Comparison of ENCODE assay signal across 8 cellular contexts in the genomic region with DNA sequence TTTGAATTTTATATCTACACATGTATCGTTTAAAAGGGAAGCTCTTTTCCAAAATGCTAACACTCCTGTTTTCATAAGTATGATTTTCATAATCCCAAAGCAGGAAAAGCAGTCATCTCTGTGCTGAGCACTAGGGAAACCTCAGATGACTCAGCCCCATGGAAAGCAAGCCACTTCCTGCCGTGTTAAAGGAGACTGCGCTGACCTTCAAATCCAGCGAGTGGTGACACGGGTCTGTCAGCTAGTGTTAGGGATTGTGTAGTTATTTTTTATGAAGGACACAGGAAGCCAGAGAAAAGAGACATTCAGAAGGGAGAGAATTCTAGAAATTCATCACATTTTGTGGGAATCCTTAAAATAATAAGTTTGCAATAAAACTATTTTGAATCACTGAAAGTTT. TPM values are rescaled to one million over a fixed set of nuclear protein-coding genes. Genes with fewer than 3 reads are reported as not detected.
A peak's percentile ranks its signal among the peaks of the same experiment; 100 is the strongest.
DNase-seq lines count a peak whose midpoint lies in the region; ATAC-seq and TF ChIP-seq lines count a peak whose summit lies in the region.

No MANE protein-coding gene starts in this region.

- H3K36me3 Mint-ChIP-seq in chondrocyte (ENCODE audit: low read depth): no peaks in the 10 kb centered on the region

- H3K4me2 ChIP-seq in OCI-LY3 (ENCODE audit: low read length): peak overlapping the region; percentile 84

- DNase-seq in GM04503 (ENCODE audit: low read depth) (peak; percentile 54), chondrocyte (ENCODE audit: low spot score) (no peak), mucosa of descending colon (peak in 1 of 3 donors; percentile 43), hippocampal formation (lab: John Stamatoyannopoulos, UW) (no peak), amygdala (lab: John Stamatoyannopoulos, UW) (no peak)
- DNase-seq in stimulated activated naive CD4-positive, alpha-beta T cell (lab: John Stamatoyannopoulos, UW): no peak

- H3K9me3 ChIP-seq in OCI-LY3 (ENCODE audit: insufficient read depth, low read length): no peaks in the 10 kb centered on the region
- no peaks in the 10 kb centered on the region for H3K9me3 ChIP-seq in mucosa of descending colon

- no peaks in the 10 kb centered on the region for H3K36me3 ChIP-seq in OCI-LY3 (replicated peaks; ENCODE audit: low read depth, low read length)
- no peaks in the 10 kb centered on the region for H3K36me3 ChIP-seq in mucosa of descending colon (ENCODE audit: low read depth)

- no peaks in the 10 kb centered on the region for H3K9me3 Mint-ChIP-seq in chondrocyte (ENCODE audit: low read depth)

- no peaks in the 10 kb centered on the region; the same call in 1 of the 2 replicates for H3K27me3 ChIP-seq in OCI-LY3 (ENCODE audit: low read depth, low read length)

- H4K20me1 ChIP-seq in OCI-LY3 (ENCODE audit: insufficient read depth, low read length): no peaks in the 10 kb centered on the region

- intact Hi-C loops in mucosa of descending colon (cut with DNase I, micrococcal nuclease): no loop called here

- H3K4me1 Mint-ChIP-seq in chondrocyte (ENCODE audit: low read depth): peaks cover 66% of the 10 kb centered on the region

- peak; percentile 68 for ATAC-seq in mucosa of descending colon
- no peak for ATAC-seq in HG02885 (IDR thresholded peaks at IDR 0.05; ENCODE audit: poor library complexity, unreplicated experiment)

- no peak overlapping the region for H3K9ac ChIP-seq in OCI-LY3 (ENCODE audit: low read length)

- peak overlapping the region; percentile 75; the same call in 1 of the 2 replicates for H3K27ac ChIP-seq in OCI-LY3 (ENCODE audit: low read length)

- H3K4me1 ChIP-seq in OCI-LY3 (ENCODE audit: low read length) (peaks cover 74% of the 10 kb centered on the region), mucosa of descending colon (ENCODE audit: low read depth) (peaks cover under 1% of the 10 kb centered on the region)

- no peaks in the 10 kb centered on the region for H3K27me3 Mint-ChIP-seq in chondrocyte (ENCODE audit: low read depth)

- peak overlapping the region; percentile 84 for H3K27ac Mint-ChIP-seq in chondrocyte (ENCODE audit: unreplicated experiment)

- TF ChIP-seq CTCF in OCI-LY3 (IDR thresholded peaks at IDR 0.05; ENCODE audit: low read depth, low read length) (no peak), chondrocyte (IDR thresholded peaks at IDR 0.05) (no peak), mucosa of descending colon (IDR thresholded peaks at IDR 0.05) (no peak)

- no peak overlapping the region for H2AFZ ChIP-seq in OCI-LY3 (ENCODE audit: low read depth, low read length)

- H3K4me3 ChIP-seq in OCI-LY3 (ENCODE audit: low read length) (no peak overlapping the region), mucosa of descending colon (no peak overlapping the region)

- H3K4me3 Mint-ChIP-seq in chondrocyte (ENCODE audit: unreplicated experiment): no peak overlapping the region

- H3K79me2 ChIP-seq in OCI-LY3 (ENCODE audit: low read length): no peaks in the 10 kb centered on the region

RNA-seq across cellular contexts. Expression of a gene that starts 57.0 kb away (rescaled TPM):
- total RNA-seq in chondrocyte: 0.17 to 3.7 TPM (median 3.4 TPM) in 3 replicates
- total RNA-seq in mucosa of descending colon: 10 to 100 TPM in 2 of 3 donors, 1 to 10 TPM in 1; 7.6 to 24.2 (median 20.1) TPM
